Comparison of ENCODE assay signal across 15 cellular contexts in genomic region chr12:42386310-42386709, GRCh38.
DNase-seq lines count a peak whose midpoint lies in the region; ATAC-seq and TF ChIP-seq lines count a peak whose summit lies in the region.
"Had no signal": no experiment of that assay in that cellular context is flagged by ENCODE, and none has a peak within 500 bp of the region (broad histone marks: within the 10 kb centered on the region; RNA-seq: fewer than 3 reads in every experiment).

No MANE protein-coding gene starts in this region.

- no peak overlapping the region for H3K4ac ChIP-seq in trophoblast cell (ENCODE audit: low read depth, low read length)

- ATAC-seq in Right ventricle myocardium inferior, result no peak

- peaks cover 41% of the 10 kb centered on the region for H3K4me1 Mint-ChIP-seq in progenitor cell of endocrine pancreas (ENCODE audit: low read depth)
- peaks cover 6% of the 10 kb centered on the region for H3K4me1 Mint-ChIP-seq in Calu3 (ENCODE audit: low read depth, unreplicated experiment)

- intact Hi-C loops in Right ventricle myocardium inferior (cut with DNase I), result loop anchor here (10.0 kb wide), 1 partner anchor 178 kb away; no protein-coding TSS in a partner anchor
- intact Hi-C loops in left ventricle myocardium inferior (cut with micrococcal nuclease), result no loop called here
- intact Hi-C loops in Calu3 (cut with micrococcal nuclease; ENCODE audit: unreplicated experiment), result no loop called here

- TF ChIP-seq CTCF in cardiac muscle cell (IDR thresholded peaks at IDR 0.05; ENCODE audit: low read depth, low read length) (no peak), left ventricle myocardium inferior (IDR thresholded peaks at IDR 0.05; ENCODE audit: borderline replicate concordance) (no peak), progenitor cell of endocrine pancreas (IDR thresholded peaks at IDR 0.05; ENCODE audit: unreplicated experiment) (no peak), Calu3 (IDR thresholded peaks at IDR 0.05; ENCODE audit: unreplicated experiment) (no peak)

- H2AFZ ChIP-seq in trophoblast cell (ENCODE audit: insufficient read depth, low read length, poor library complexity), result no peak overlapping the region

- no peaks in the 10 kb centered on the region for H3K79me1 ChIP-seq in trophoblast cell (ENCODE audit: low read length)

- H3K4me1 ChIP-seq in cardiac muscle cell (ENCODE audit: low read depth) (peaks cover 18% of the 10 kb centered on the region), left ventricle myocardium inferior (peaks cover 28% of the 10 kb centered on the region), trophoblast cell (ENCODE audit: control insufficient read depth in 1 of 2, insufficient read depth in 2 of 2, low read length in 2 of 2) (peaks cover 0 to 3% of the 10 kb centered on the region in 2 experiments)

- no peaks in the 10 kb centered on the region for H3K79me2 ChIP-seq in trophoblast cell (ENCODE audit: control insufficient read depth, insufficient read depth, low read length, poor library complexity)

- H3K36me3 Mint-ChIP-seq in progenitor cell of endocrine pancreas (ENCODE audit: insufficient read depth), result peaks cover 20% of the 10 kb centered on the region
- peaks cover 4% of the 10 kb centered on the region for H3K36me3 Mint-ChIP-seq in Calu3 (ENCODE audit: insufficient read depth, unreplicated experiment)

- H2BK12ac ChIP-seq in trophoblast cell (ENCODE audit: low read length), result no peak overlapping the region

- no peaks in the 10 kb centered on the region for H3K27me3 ChIP-seq in cardiac muscle cell
- H3K27me3 ChIP-seq in left ventricle myocardium inferior (ENCODE audit: low read depth), result no peaks in the 10 kb centered on the region
- no peaks in the 10 kb centered on the region for H3K27me3 ChIP-seq in trophoblast cell (ENCODE audit: insufficient read depth, low read length)
- H3K27me3 ChIP-seq: BLaER1 treated with 17β-estradiol and CSF1 and Interleukin-3, amounts not matched to agents 10 nM and 100 nM had no signal

- no peaks in the 10 kb centered on the region for H3K27me3 Mint-ChIP-seq in progenitor cell of endocrine pancreas
- no peaks in the 10 kb centered on the region for H3K27me3 Mint-ChIP-seq in Calu3 (ENCODE audit: unreplicated experiment)
- H3K27me3 Mint-ChIP-seq: CD4-positive, alpha-beta T cell had no signal

- no peak overlapping the region for H4K12ac ChIP-seq in trophoblast cell (ENCODE audit: low read depth, low read length)

- H3K23ac ChIP-seq in trophoblast cell (ENCODE audit: low read length), result no peak overlapping the region

- H4K8ac ChIP-seq in trophoblast cell (ENCODE audit: low read depth, low read length), result no peak overlapping the region

- H3K4me3 Mint-ChIP-seq in progenitor cell of endocrine pancreas (ENCODE audit: low read depth), result no peak overlapping the region
- no peak overlapping the region for H3K4me3 Mint-ChIP-seq in Calu3 (ENCODE audit: low read depth, unreplicated experiment)
- H3K4me3 Mint-ChIP-seq: CD4-positive, alpha-beta T cell; H9 had no signal

- H3K9me3 ChIP-seq in cardiac muscle cell (ENCODE audit: low read depth), result no peaks in the 10 kb centered on the region
- H3K9me3 ChIP-seq in left ventricle myocardium inferior (replicated peaks), result no peaks in the 10 kb centered on the region
- no peaks in the 10 kb centered on the region for H3K9me3 ChIP-seq in trophoblast cell (ENCODE audit: insufficient read depth, low read depth, low read length)

- CTCF ChIA-PET in Calu3 (lab: Charles Lee), result no interaction called here

- H2AK5ac ChIP-seq in trophoblast cell (ENCODE audit: low read length), result no peak overlapping the region

- H3K4me2 ChIP-seq in trophoblast cell (ENCODE audit: low read length), result no peak overlapping the region
- H3K4me2 ChIP-seq: BLaER1 treated with 17β-estradiol and CSF1 and Interleukin-3, amounts not matched to agents 10 nM and 100 nM had no signal

- DNase-seq in cardiac muscle cell (ENCODE audit: low read depth in 1 of 2, low spot score in 1 of 2), result peak in 1 of 2 donors; percentile 29
- no peak for DNase-seq in Right ventricle myocardium inferior (ENCODE audit: missing footprints)
- DNase-seq in NCI-H82 (lab: John Stamatoyannopoulos, UW), result peak; percentile 60
- DNase-seq in left ventricle myocardium inferior, result no peak
- DNase-seq in progenitor cell of endocrine pancreas (ENCODE audit: low spot score, unreplicated experiment), result no peak
- DNase-seq in trophoblast cell, result no peak
- no peak for DNase-seq in activated effector memory CD4-positive, alpha-beta T cell treated with Interleukin-2 at 50 U/mL for 16 hours
- no peak for DNase-seq in Calu3
- DNase-seq: ACHN; CD4-positive, alpha-beta T cell; DMS53; GF-D8; GOT3; H9 had no signal

- no peak overlapping the region for H4K91ac ChIP-seq in trophoblast cell (ENCODE audit: low read depth, low read length)

- H3K14ac ChIP-seq in trophoblast cell (ENCODE audit: low read length), result no peak overlapping the region

- no peak overlapping the region for H3K4me3 ChIP-seq in cardiac muscle cell
- H3K4me3 ChIP-seq in left ventricle myocardium inferior, result no peak overlapping the region
- no peak overlapping the region for H3K4me3 ChIP-seq in trophoblast cell (ENCODE audit: low read depth, low read length)
- H3K4me3 ChIP-seq: BLaER1 treated with 17β-estradiol and CSF1 and Interleukin-3, amounts not matched to agents 10 nM and 100 nM had no signal

- H3K27ac ChIP-seq in cardiac muscle cell (peak overlapping the region; percentile 46), left ventricle myocardium inferior (replicated peaks) (peak overlapping the region; percentile 11), trophoblast cell (ENCODE audit: low read depth, low read length) (no peak overlapping the region)
- H3K27ac ChIP-seq: BLaER1 treated with 17β-estradiol and CSF1 and Interleukin-3, amounts not matched to agents 10 nM and 100 nM had no signal

- WGBS in trophoblast cell (ENCODE audit: extremely low coverage, insufficient coverage, insufficient read length), result no CpG with 5 or more reads among the region's 2 CpGs

- no peaks in the 10 kb centered on the region for H3K9me3 Mint-ChIP-seq in progenitor cell of endocrine pancreas (ENCODE audit: low read depth)
- H3K9me3 Mint-ChIP-seq in Calu3 (ENCODE audit: low read depth, unreplicated experiment), result no peaks in the 10 kb centered on the region
- H3K9me3 Mint-ChIP-seq: CD4-positive, alpha-beta T cell; H9 had no signal

- H2BK120ac ChIP-seq in trophoblast cell (ENCODE audit: insufficient read depth, low read length, poor library complexity), result no peak overlapping the region

- H3K27ac Mint-ChIP-seq in progenitor cell of endocrine pancreas, result peak overlapping the region; percentile 63
- H3K27ac Mint-ChIP-seq in Calu3 (ENCODE audit: unreplicated experiment), result no peak overlapping the region
- H3K27ac Mint-ChIP-seq: CD4-positive, alpha-beta T cell; H9 had no signal

- H3K9ac ChIP-seq in trophoblast cell (ENCODE audit: low read length), result no peak overlapping the region
- H3K9ac ChIP-seq: BLaER1 treated with 17β-estradiol and CSF1 and Interleukin-3, amounts not matched to agents 10 nM and 100 nM had no signal

- H3K36me3 ChIP-seq in cardiac muscle cell, result no peaks in the 10 kb centered on the region
- peaks cover 26% of the 10 kb centered on the region for H3K36me3 ChIP-seq in left ventricle myocardium inferior
- H3K36me3 ChIP-seq in trophoblast cell (ENCODE audit: control insufficient read depth in 1 of 2, insufficient read depth in 2 of 2, low read length in 2 of 2), result peaks cover 5 to 7% of the 10 kb centered on the region in 2 experiments

- BruUV-seq in Calu3 (replicated peaks; lab: Mats Ljungman, UMichigan), result no TSS peak

- no peak overlapping the region for H2BK5ac ChIP-seq in trophoblast cell (ENCODE audit: low read depth, low read length, poor library complexity)

- no peak overlapping the region for H3K18ac ChIP-seq in trophoblast cell (ENCODE audit: low read length)
